In the genomic region with DNA sequence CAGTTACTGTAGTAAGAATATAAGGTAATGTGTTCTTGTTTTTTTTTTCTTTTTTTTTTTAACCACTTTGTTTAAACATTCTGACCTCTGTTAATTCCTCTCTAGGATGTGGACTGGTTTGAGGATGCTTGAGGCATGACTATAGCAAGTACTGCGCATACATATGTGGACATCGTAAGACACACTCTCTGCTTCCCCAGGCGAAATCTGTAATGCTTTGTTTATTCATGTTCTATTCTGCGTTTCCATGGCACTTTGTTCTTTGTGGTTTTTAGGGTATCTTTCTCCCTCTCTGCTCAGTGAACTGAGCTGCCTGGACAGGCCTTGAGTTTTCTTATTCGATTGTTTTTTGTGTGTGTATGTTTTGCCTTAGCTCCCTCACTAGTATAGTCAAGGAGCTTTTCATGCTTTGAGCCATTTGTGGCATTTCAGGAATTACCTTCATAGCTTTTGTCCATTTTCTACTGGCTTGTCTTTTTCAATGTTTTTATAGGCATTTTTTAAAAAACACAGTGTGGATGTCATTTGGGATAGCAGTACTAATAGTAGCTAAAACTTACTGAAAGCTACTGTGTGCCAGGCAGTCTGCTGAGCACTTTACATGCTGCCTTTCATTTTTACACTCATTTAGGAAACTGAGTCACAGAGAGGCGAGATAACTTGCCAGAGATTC, we compare ENCODE assay signal across 11 cellular contexts. TPM values are rescaled to one million over a fixed set of nuclear protein-coding genes. Genes with fewer than 3 reads are reported as not detected.
A peak's percentile ranks its signal among the peaks of the same experiment; 100 is the strongest.
DNase-seq lines count a peak whose midpoint lies in the region; ATAC-seq and TF ChIP-seq lines count a peak whose summit lies in the region.
"Had no signal": no experiment of that assay in that cellular context is flagged by ENCODE, and none has a peak within 500 bp of the region (broad histone marks: within the 10 kb centered on the region; RNA-seq: fewer than 3 reads in every experiment).

No MANE protein-coding gene starts in this region.

- peak overlapping the region; percentile 21 for H3K27ac Mint-ChIP-seq in glutamatergic neuron (ENCODE audit: unreplicated experiment)

- peak; percentile 11 to 23 for DNase-seq in NCI-H526 (lab: John Stamatoyannopoulos, UW)
- DNase-seq in NCI-H526 treated with DMSO at 0.1 percent for 48 hours (lab: John Stamatoyannopoulos, UW) = no peak
- DNase-seq in adipocyte (ENCODE audit: low read depth) = peak; percentile 98
- no peak for DNase-seq in glutamatergic neuron
- peak; percentile 61 for DNase-seq in superior temporal gyrus (ENCODE audit: extremely low spot score)
- DNase-seq in COR-L47 (lab: John Stamatoyannopoulos, UW) = no peak
- DNase-seq: NCI-H1417 treated with DMSO at 0.1 percent for 48 hours had no signal

- ATAC-seq in GM21423 (IDR thresholded peaks at IDR 0.05; ENCODE audit: unreplicated experiment) = no peak
- ATAC-seq in activated CD4-positive, CD25-positive, alpha-beta regulatory T cell treated with anti-CD3 and anti-CD28 coated beads, Interleukin-2, amount 50 U/mL, for 24 hours = no peak

- peaks cover 31% of the 10 kb centered on the region for H3K4me1 Mint-ChIP-seq in glutamatergic neuron (ENCODE audit: low read depth, unreplicated experiment)

- H3K4me3 ChIP-seq in adipocyte (ENCODE audit: low read length) = no peak overlapping the region
- H3K4me3 ChIP-seq: A549 had no signal

- TF ChIP-seq CTCF in glutamatergic neuron (IDR thresholded peaks at IDR 0.05; ENCODE audit: partially characterized antibody, unreplicated experiment) = no peak

- H3K27me3 ChIP-seq in adipocyte (replicated peaks; ENCODE audit: control insufficient read depth, insufficient read depth, low read length) = no peaks in the 10 kb centered on the region
- H3K27me3 ChIP-seq: ascending aorta had no signal

- H3K4me1 ChIP-seq in adipocyte (ENCODE audit: control insufficient read depth, insufficient read depth, low read length) = peaks cover 11% of the 10 kb centered on the region

- H3K4me3 Mint-ChIP-seq in glutamatergic neuron (ENCODE audit: unreplicated experiment) = peak overlapping the region; percentile 92

- no peak overlapping the region for H3K9ac ChIP-seq in adipocyte (ENCODE audit: low read length)

- H3K9me3 Mint-ChIP-seq in glutamatergic neuron (ENCODE audit: unreplicated experiment) = peaks cover 17% of the 10 kb centered on the region

- no peaks in the 10 kb centered on the region for H3K9me3 ChIP-seq in adipocyte (ENCODE audit: control insufficient read depth, low read length)
- H3K9me3 ChIP-seq: A549, ascending aorta had no signal

- H3K36me3 Mint-ChIP-seq in glutamatergic neuron (ENCODE audit: unreplicated experiment) = no peaks in the 10 kb centered on the region

- no peaks in the 10 kb centered on the region for H3K36me3 ChIP-seq in adipocyte (ENCODE audit: control insufficient read depth, insufficient read depth, low read length, severe bottlenecking)
- H3K36me3 ChIP-seq: ascending aorta had no signal

- peaks cover 17% of the 10 kb centered on the region for H3K27me3 Mint-ChIP-seq in glutamatergic neuron (ENCODE audit: unreplicated experiment)

RNA-seq across cellular contexts. Expression of gene SH3BP4, which starts 1.9 kb away (rescaled TPM):
- total RNA-seq in glutamatergic neuron (ENCODE audit: unreplicated experiment) = 59.3 TPM

Comparison
In these comparisons a context has a peak if more than half of its experiments do, and no peak if none do; other contexts are left out.
1. DNase-seq: peak in NCI-H526 (2 of 2), adipocyte (single experiment) and superior temporal gyrus (single experiment); none in NCI-H526 treated with DMSO at 0.1 percent for 48 hours (single experiment), glutamatergic neuron (single experiment) and COR-L47 (single experiment).